ENCODE assay signal across 2 cellular contexts in genomic region chr7:68306692-68307107, GRCh38.
A peak's percentile ranks its signal among the peaks of the same experiment; 100 is the strongest.
TF ChIP-seq lines count a peak whose summit lies in the region.

No MANE protein-coding gene starts in this region.

TF ChIP-seq in H1, 55 proteins besides CTCF, POLR2A, EP300 and RAD21 (continued from another document):
- TF ChIP-seq CHD7 (IDR thresholded peaks at IDR 0.05; ENCODE audit: insufficient replicate concordance, low read length), result no peak
- TF ChIP-seq MAFK (IDR thresholded peaks at IDR 0.05; ENCODE audit: low read depth, low read length), result no peak
- TF ChIP-seq CEBPB (IDR thresholded peaks at IDR 0.05; ENCODE audit: low read depth, low read length), result no peak
- no peak for TF ChIP-seq BCL11A (IDR thresholded peaks at IDR 0.05; ENCODE audit: low read depth in 2 of 2, low read length in 2 of 2)
- no peak for TF ChIP-seq CBX8 (IDR thresholded peaks at IDR 0.05; ENCODE audit: borderline replicate concordance, low read depth, low read length)
- no peak for TF ChIP-seq SIRT6 (IDR thresholded peaks at IDR 0.05; ENCODE audit: low read length)
- no peak for TF ChIP-seq EZH2 (IDR thresholded peaks at IDR 0.05; ENCODE audit: low read depth, low read length, severe bottlenecking)
- no peak for TF ChIP-seq SP1 (IDR thresholded peaks at IDR 0.05; ENCODE audit: low read depth, low read length)
TF ChIP-seq in H1: peak in this region for 0.

TF ChIP-seq in neural cell, 6 proteins besides CTCF, POLR2A, EP300 and RAD21 (continued from another document):
- TF ChIP-seq, protein P1, sequence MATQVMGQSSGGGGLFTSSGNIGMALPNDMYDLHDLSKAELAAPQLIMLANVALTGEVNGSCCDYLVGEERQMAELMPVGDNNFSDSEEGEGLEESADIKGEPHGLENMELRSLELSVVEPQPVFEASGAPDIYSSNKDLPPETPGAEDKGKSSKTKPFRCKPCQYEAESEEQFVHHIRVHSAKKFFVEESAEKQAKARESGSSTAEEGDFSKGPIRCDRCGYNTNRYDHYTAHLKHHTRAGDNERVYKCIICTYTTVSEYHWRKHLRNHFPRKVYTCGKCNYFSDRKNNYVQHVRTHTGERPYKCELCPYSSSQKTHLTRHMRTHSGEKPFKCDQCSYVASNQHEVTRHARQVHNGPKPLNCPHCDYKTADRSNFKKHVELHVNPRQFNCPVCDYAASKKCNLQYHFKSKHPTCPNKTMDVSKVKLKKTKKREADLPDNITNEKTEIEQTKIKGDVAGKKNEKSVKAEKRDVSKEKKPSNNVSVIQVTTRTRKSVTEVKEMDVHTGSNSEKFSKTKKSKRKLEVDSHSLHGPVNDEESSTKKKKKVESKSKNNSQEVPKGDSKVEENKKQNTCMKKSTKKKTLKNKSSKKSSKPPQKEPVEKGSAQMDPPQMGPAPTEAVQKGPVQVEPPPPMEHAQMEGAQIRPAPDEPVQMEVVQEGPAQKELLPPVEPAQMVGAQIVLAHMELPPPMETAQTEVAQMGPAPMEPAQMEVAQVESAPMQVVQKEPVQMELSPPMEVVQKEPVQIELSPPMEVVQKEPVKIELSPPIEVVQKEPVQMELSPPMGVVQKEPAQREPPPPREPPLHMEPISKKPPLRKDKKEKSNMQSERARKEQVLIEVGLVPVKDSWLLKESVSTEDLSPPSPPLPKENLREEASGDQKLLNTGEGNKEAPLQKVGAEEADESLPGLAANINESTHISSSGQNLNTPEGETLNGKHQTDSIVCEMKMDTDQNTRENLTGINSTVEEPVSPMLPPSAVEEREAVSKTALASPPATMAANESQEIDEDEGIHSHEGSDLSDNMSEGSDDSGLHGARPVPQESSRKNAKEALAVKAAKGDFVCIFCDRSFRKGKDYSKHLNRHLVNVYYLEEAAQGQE (IDR thresholded peaks at IDR 0.05; ENCODE audit: borderline replicate concordance), result peak; percentile 99
- TF ChIP-seq EZH2 (IDR thresholded peaks at IDR 0.05; ENCODE audit: borderline replicate concordance, insufficient read depth, low read length, poor library complexity, severe bottlenecking) (no peak), MXI1 (conservative IDR thresholded peaks at IDR 0.05; ENCODE audit: poor library complexity, severe bottlenecking) (no peak)
